ENCODE assay signal across 8 cellular contexts in the genomic region with DNA sequence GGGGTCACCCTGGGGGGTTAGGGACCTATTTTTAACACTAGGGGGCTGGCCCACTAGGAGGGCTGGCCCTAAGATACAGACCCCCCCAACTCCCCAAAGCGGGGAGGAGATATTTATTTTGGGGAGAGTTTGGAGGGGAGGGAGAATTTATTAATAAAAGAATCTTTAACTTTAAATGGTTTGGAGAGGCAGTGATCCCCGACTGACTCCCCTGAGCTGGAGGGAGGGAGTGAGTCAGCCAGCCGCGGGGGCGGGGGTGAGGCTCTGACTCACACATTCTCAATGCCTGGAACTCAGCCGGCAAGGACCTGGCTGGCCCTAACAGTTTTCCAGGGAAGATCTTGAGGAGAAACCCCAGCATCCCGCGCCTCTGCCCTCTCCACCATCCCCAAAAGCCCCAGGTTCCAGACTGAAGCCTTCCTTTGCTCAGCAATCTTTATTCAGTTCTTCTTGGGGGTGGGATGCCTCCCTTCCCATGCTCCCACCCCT. TPM values are rescaled to one million over a fixed set of nuclear protein-coding genes. Genes with fewer than 3 reads are reported as not detected.
DNase-seq lines count a peak whose midpoint lies in the region; ATAC-seq, FAIRE-seq and TF ChIP-seq lines count a peak whose summit lies in the region.

No MANE protein-coding gene starts in this region.

- FAIRE-seq in kidney (lab: Jason Lieb, UNC), result peak; percentile 44

- POLR2A ChIA-PET in IMR-90 (lab: Charles Lee; ENCODE audit: unreplicated experiment), result interaction anchor here (1.4 to 2.0 kb wide), 2 partner anchors 9 to 10 kb away, joined by 3 to 7 read pairs; a partner anchor contains a TSS

- peak overlapping the region; percentile 99 for H2BK5ac ChIP-seq in IMR-90 (ENCODE audit: low read depth, low read length, poor library complexity, severe bottlenecking)

- H3K9ac ChIP-seq in IMR-90 (ENCODE audit: low read depth, low read length) (peak overlapping the region; percentile 99), kidney (ENCODE audit: low read length in 2 of 2) (peak overlapping the region; percentile 50 to 89)

- in situ Hi-C loops in IMR-90 (cut with MboI; ENCODE audit: low sequenced_read_pairs), result no loop called here

- no peaks in the 10 kb centered on the region for H3K9me3 ChIP-seq in IMR-90 (ENCODE audit: control insufficient read depth, insufficient read depth, low read length)
- no peaks in the 10 kb centered on the region for H3K9me3 ChIP-seq in kidney (ENCODE audit: control insufficient read depth in 1 of 2, low read length in 2 of 2)

- H4K5ac ChIP-seq in IMR-90 (ENCODE audit: low read depth, low read length), result peak overlapping the region; percentile 90

- H3K4me3 ChIP-seq in IMR-90 (ENCODE audit: insufficient read depth, low read depth, low read length) (peak overlapping the region; percentile 77), cardiac fibroblast (replicated peaks in 1 of 2; ENCODE audit: low read depth in 2 of 2, low read length in 2 of 2) (peak overlapping the region; percentile 74 to 77), kidney (ENCODE audit: low read length in 2 of 2) (peak overlapping the region; percentile 67 to 90)

- H3K18ac ChIP-seq in IMR-90 (ENCODE audit: low read depth, low read length), result peak overlapping the region; percentile 96

- H3K27ac ChIP-seq in IMR-90 (ENCODE audit: insufficient read depth, low read length), result peak overlapping the region; percentile 100
- H3K27ac ChIP-seq in kidney (ENCODE audit: low read depth in 2 of 2, low read length in 2 of 2), result peak overlapping the region; percentile 98

- TF ChIP-seq RAD21 in IMR-90 (IDR thresholded peaks at IDR 0.05; ENCODE audit: low read length), result no peak

- peak overlapping the region; percentile 99 for H4K91ac ChIP-seq in IMR-90 (ENCODE audit: insufficient read depth, low read depth, low read length)

- dilution Hi-C loops in IMR-90 (cut with HindIII; ENCODE audit: low sequenced_read_pairs, unreplicated experiment), result no loop called here

- H2BK120ac ChIP-seq in IMR-90 (ENCODE audit: low read depth, low read length), result peak overlapping the region; percentile 93

- H4K8ac ChIP-seq in IMR-90 (ENCODE audit: low read depth in 2 of 2, low read length in 2 of 2), result peak overlapping the region; percentile 98

- TF ChIP-seq CTCF in IMR-90 (conservative IDR thresholded peaks at IDR 0.05; ENCODE audit: low read depth, low read length) (no peak), cardiac fibroblast (IDR thresholded peaks at IDR 0.05; ENCODE audit: low read depth, low read length) (no peak), kidney (IDR thresholded peaks at IDR 0.05; ENCODE audit: borderline replicate concordance, extremely low read depth, insufficient read depth) (no peak)

- H3K9me1 ChIP-seq in IMR-90 (ENCODE audit: insufficient read depth, low read length), result no peaks in the 10 kb centered on the region

- H3K79me1 ChIP-seq in IMR-90 (ENCODE audit: low read depth in 1 of 2, low read length in 2 of 2), result peaks cover 0 to 27% of the 10 kb centered on the region in 2 experiments; a peak in 2 of 4 replicates

- H3K4me2 ChIP-seq in IMR-90 (ENCODE audit: low read depth, low read length), result peak overlapping the region; percentile 95

- H3K56ac ChIP-seq in IMR-90 (ENCODE audit: extremely low read depth, insufficient read depth, low read length), result peak overlapping the region; percentile 100

- H2AK5ac ChIP-seq in IMR-90 (ENCODE audit: low read depth, low read length), result peak overlapping the region; percentile 99

- WGBS in IMR-90 (ENCODE audit: extremely low coverage in 2 of 2, insufficient read length in 1 of 2), 2 experiments, result no CpG with 5 or more reads among the region's 8 CpGs

- H2BK20ac ChIP-seq in IMR-90 (ENCODE audit: low read depth, low read length), result peak overlapping the region; percentile 75

- peak overlapping the region; percentile 87; the same call in 2 of the 3 replicates for H2BK15ac ChIP-seq in IMR-90 (ENCODE audit: low read depth, low read length)

- H3K14ac ChIP-seq in IMR-90 (replicated peaks; ENCODE audit: low read depth, low read length), result peak overlapping the region; percentile 98

- H3K23ac ChIP-seq in IMR-90 (ENCODE audit: low read depth, low read length), result peak overlapping the region; percentile 100

- peaks cover 11% of the 10 kb centered on the region for H3K4me1 ChIP-seq in IMR-90 (ENCODE audit: control insufficient read depth, insufficient read depth, low read length)
- peaks cover 19 to 23% of the 10 kb centered on the region in 2 donors for H3K4me1 ChIP-seq in kidney (ENCODE audit: control insufficient read depth in 1 of 2, insufficient read depth in 1 of 2, low read depth in 1 of 2, low read length in 2 of 2)

- BruUV-seq in IMR-90 (replicated peaks; lab: Mats Ljungman, UMichigan), result no TSS peak

- H2AK9ac ChIP-seq in IMR-90 (replicated peaks; ENCODE audit: low read depth, low read length, poor library complexity), result peak overlapping the region; percentile 93

- CTCF ChIA-PET in IMR-90 (lab: Yijun Ruan, JAX), result interaction anchor here (2.7 kb wide), 1 partner anchor 9 kb away, joined by 12 read pairs; no protein-coding TSS in a partner anchor

- peak overlapping the region; percentile 16 for H2AFZ ChIP-seq in IMR-90 (replicated peaks; ENCODE audit: low read length, poor library complexity)

- peaks cover 31% of the 10 kb centered on the region for H4K20me1 ChIP-seq in IMR-90 (ENCODE audit: insufficient read depth, low read length)

- H3K36me3 ChIP-seq in IMR-90 (ENCODE audit: control insufficient read depth, insufficient read depth, low read length), result peaks cover 22% of the 10 kb centered on the region
- H3K36me3 ChIP-seq in kidney (ENCODE audit: control insufficient read depth in 1 of 2, insufficient read depth in 2 of 2, low read length in 2 of 2), result peaks cover 3 to 5% of the 10 kb centered on the region in 2 donors

- peak; percentile 23; the same call in 1 of the 2 replicates for TF ChIP-seq POLR2A in IMR-90 (IDR thresholded peaks at IDR 0.05; ENCODE audit: low read depth, low read length)

- H3K27me3 ChIP-seq in IMR-90 (ENCODE audit: control insufficient read depth, insufficient read depth, low read length), result no peaks in the 10 kb centered on the region

- peak overlapping the region; percentile 99 for H3K4ac ChIP-seq in IMR-90 (ENCODE audit: low read depth, low read length)

- DNase-seq in AG20443 (ENCODE audit: low spot score) (peak; percentile 90), IMR-90 (peak; percentile 95), cardiac fibroblast (ENCODE audit: low read depth in 2 of 2) (peak; percentile 96 to 97), kidney (peak; percentile 97), middle frontal gyrus (ENCODE audit: extremely low spot score, low spot score) (no peak), NCI-H2107 (lab: John Stamatoyannopoulos, UW) (no peak)
- peak; percentile 70 to 90 for DNase-seq in stimulated activated CD4-positive, alpha-beta T cell treated with anti-CD3 and anti-CD28 coated beads, Interleukin-15, amount 100 ng/mL, for 1 hour (ENCODE audit: low read depth in 1 of 2, low spot score in 1 of 2)

- intact Hi-C loops in IMR-90 (cut with micrococcal nuclease) (loop anchor here (1.0 kb wide), 1 partner anchor 39 kb away; no protein-coding TSS in a partner anchor), kidney (cut with DNase I) (no loop called here)

- peak; percentile 15 for ATAC-seq in IMR-90 (ENCODE audit: low read depth)
- peak; percentile 41 to 49 for ATAC-seq in activated CD4-positive, CD25-positive, alpha-beta regulatory T cell treated with anti-CD3 and anti-CD28 coated beads, Interleukin-2, amount 50 U/mL, for 24 hours

TF ChIP-seq in IMR-90, 13 proteins besides CTCF, POLR2A, EP300 and RAD21 (continues in another document):
- TF ChIP-seq MAZ (IDR thresholded peaks at IDR 0.05; ENCODE audit: borderline replicate concordance, low read depth, low read length) (peak; percentile 90), BHLHE40 (IDR thresholded peaks at IDR 0.05; ENCODE audit: low read depth, low read length) (peak; percentile 24; the same call in 1 of the 2 replicates), NFE2L2 (IDR thresholded peaks at IDR 0.05; ENCODE audit: low read depth, low read length) (peak; percentile 31; the same call in 1 of the 2 replicates), CEBPB (IDR thresholded peaks at IDR 0.05; ENCODE audit: low read depth, low read length) (no peak), FOS (IDR thresholded peaks at IDR 0.05; ENCODE audit: low read depth, low read length) (peak; percentile 99), MXI1 (IDR thresholded peaks at IDR 0.05; ENCODE audit: borderline replicate concordance, low read depth, low read length) (no peak), MAFK (IDR thresholded peaks at IDR 0.05; ENCODE audit: low read depth, low read length) (no peak), RFX5 (IDR thresholded peaks at IDR 0.05; ENCODE audit: low read depth, low read length) (no peak)

RNA-seq across cellular contexts. Expression of a gene that starts 1.5 kb away (rescaled TPM):
- total RNA-seq in IMR-90 (2012; rRNA removed), result 7.2 and 9.7 TPM in 2 replicates
- polyA plus RNA-seq in IMR-90 (2012; rRNA removed), result 57.9 and 121 TPM in 2 replicates
- polyA plus RNA-seq in IMR-90 (2012; cell fraction: cytosol; rRNA removed), result 41.2 and 72.4 TPM in 2 replicates
- 15.4 and 31.6 TPM in 2 replicates for polyA plus RNA-seq in IMR-90 (2012; cell fraction: nucleus; rRNA removed; ENCODE audit: low replicate concordance)
- 61.3 TPM for total RNA-seq in kidney
- polyA plus RNA-seq in kidney (ENCODE audit: insufficient read depth, low read depth, low replicate concordance), result 332 TPM

RNA-seq across cellular contexts. Expression of a gene that starts 1.6 kb away (rescaled TPM):
- 16.1 and 16.8 TPM in 2 replicates for total RNA-seq in IMR-90 (2012; rRNA removed)
- polyA plus RNA-seq in IMR-90 (2012; rRNA removed), result 23.1 and 26.0 TPM in 2 replicates
- polyA plus RNA-seq in IMR-90 (2012; cell fraction: cytosol; rRNA removed), result 19.7 and 25.7 TPM in 2 replicates
- 128 and 164 TPM in 2 replicates for polyA plus RNA-seq in IMR-90 (2012; cell fraction: nucleus; rRNA removed; ENCODE audit: low replicate concordance)
- total RNA-seq in kidney, result 26.1 TPM
- 21.2 TPM for polyA plus RNA-seq in kidney (ENCODE audit: insufficient read depth, low read depth, low replicate concordance)

RNA-seq across cellular contexts. Expression of a gene that starts 2.1 kb away (rescaled TPM):
- total RNA-seq in IMR-90 (2012; rRNA removed) (103 and 118 TPM in 2 replicates), kidney (114 TPM)
- polyA plus RNA-seq in IMR-90 (2012; rRNA removed) (304 and 346 TPM in 2 replicates), kidney (ENCODE audit: insufficient read depth, low read depth, low replicate concordance) (87.3 TPM)
- polyA plus RNA-seq in IMR-90 (2012; cell fraction: cytosol; rRNA removed), result 521 and 602 TPM in 2 replicates
- polyA plus RNA-seq in IMR-90 (2012; cell fraction: nucleus; rRNA removed; ENCODE audit: low replicate concordance), result 187 and 632 TPM in 2 replicates

RNA-seq across cellular contexts. Expression of a gene that starts 4.3 kb away (rescaled TPM):
- not detected in 2 replicates for total RNA-seq in IMR-90 (2012; rRNA removed)
- polyA plus RNA-seq in IMR-90 (2012; rRNA removed), result 0.07 and 0.14 TPM in 2 replicates
- polyA plus RNA-seq in IMR-90 (2012; cell fraction: cytosol; rRNA removed), result 0.16 TPM in 2 replicates
- 0.31 and 0.32 TPM in 2 replicates for polyA plus RNA-seq in IMR-90 (2012; cell fraction: nucleus; rRNA removed; ENCODE audit: low replicate concordance)
- total RNA-seq in kidney, result 0.47 TPM
- polyA plus RNA-seq in kidney (ENCODE audit: insufficient read depth, low read depth, low replicate concordance), result not detected

RNA-seq across cellular contexts. Expression of a gene that starts 9.5 kb away (rescaled TPM):
- not detected in 2 replicates for total RNA-seq in IMR-90 (2012; rRNA removed)
- polyA plus RNA-seq in IMR-90 (2012; rRNA removed), result 0.05 TPM in 1 of 2 replicates, not detected in the other
- 0.03 TPM in 1 of 2 replicates, not detected in the other for polyA plus RNA-seq in IMR-90 (2012; cell fraction: cytosol; rRNA removed)
- polyA plus RNA-seq in IMR-90 (2012; cell fraction: nucleus; rRNA removed; ENCODE audit: low replicate concordance), result 0.15 and 0.82 TPM in 2 replicates
- total RNA-seq in kidney, result 0.60 TPM
- not detected for polyA plus RNA-seq in kidney (ENCODE audit: insufficient read depth, low read depth, low replicate concordance)

Comparison
In these comparisons a context has a peak if more than half of its experiments do, and no peak if none do; other contexts are left out.
1. DNase-seq: peak in AG20443 (single experiment), IMR-90 (single experiment), cardiac fibroblast (2 of 2), kidney (single experiment) and stimulated activated CD4-positive, alpha-beta T cell treated with anti-CD3 and anti-CD28 coated beads, Interleukin-15, amount 100 ng/mL, for 1 hour (2 of 2); none in middle frontal gyrus (single experiment) and NCI-H2107 (single experiment).
2. Peak in every context shown above with its lines, with median percentiles within 50 percentile points of each other: H3K4me3 ChIP-seq.